14 cellular contexts compared by ENCODE assay signal in the genomic region with DNA sequence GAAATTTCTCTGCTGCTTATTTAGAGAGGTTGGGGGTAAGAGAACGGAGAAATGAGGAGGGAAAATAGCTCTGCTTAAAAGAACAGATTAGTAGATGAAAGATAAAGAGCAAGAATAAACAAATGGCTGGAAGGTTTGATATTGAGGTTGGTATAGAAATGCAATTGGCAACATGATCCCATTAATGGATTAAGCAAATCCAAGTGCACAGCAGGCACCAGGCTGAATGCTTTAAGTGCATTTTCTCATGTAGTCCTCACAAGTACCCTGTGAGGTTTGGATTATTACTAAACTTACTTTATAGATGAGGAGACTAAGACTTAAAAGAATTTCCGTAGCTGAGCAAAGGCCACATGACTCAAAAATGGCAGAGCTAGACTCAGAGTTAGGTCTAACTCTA.
DNase-seq lines count a peak whose midpoint lies in the region; ATAC-seq and TF ChIP-seq lines count a peak whose summit lies in the region.
"Had no signal": no experiment of that assay in that cellular context is flagged by ENCODE, and none has a peak within 500 bp of the region (broad histone marks: within the 10 kb centered on the region; RNA-seq: fewer than 3 reads in every experiment).

No MANE protein-coding gene starts in this region.

- peaks cover 5% of the 10 kb centered on the region for H3K27me3 Mint-ChIP-seq in nephron progenitor cell (ENCODE audit: low read depth, poor library complexity)

- H3K27ac ChIP-seq in HUES48 (ENCODE audit: low read depth, low read length) (peak overlapping the region; percentile 35), WERI-Rb-1 (no peak overlapping the region)
- H3K27ac ChIP-seq: C4-2B had no signal

- H3K4me1 Mint-ChIP-seq in nephron progenitor cell = peaks cover 7% of the 10 kb centered on the region

- no peak for TF ChIP-seq CTCF in WERI-Rb-1 (IDR thresholded peaks at IDR 0.05; ENCODE audit: low read depth, low read length)
- no peak for TF ChIP-seq CTCF in nephron progenitor cell (IDR thresholded peaks at IDR 0.05)

- no peaks in the 10 kb centered on the region for H3K9me3 Mint-ChIP-seq in nephron progenitor cell

- H3K36me3 ChIP-seq in HUES48 (ENCODE audit: control insufficient read depth, insufficient read depth, low read length) (peaks cover 53% of the 10 kb centered on the region), WERI-Rb-1 (peaks cover 5% of the 10 kb centered on the region)

- H3K9me3 ChIP-seq in HUES48 (ENCODE audit: control insufficient read depth, insufficient read depth, low read length) = no peaks in the 10 kb centered on the region
- no peaks in the 10 kb centered on the region for H3K9me3 ChIP-seq in WERI-Rb-1 (ENCODE audit: severe bottlenecking)
- H3K9me3 ChIP-seq: SK-N-SH had no signal

- no peaks in the 10 kb centered on the region for H3K4me1 ChIP-seq in HUES48 (ENCODE audit: control insufficient read depth, insufficient read depth, low read length)

- no peak overlapping the region for H3K4me3 Mint-ChIP-seq in nephron progenitor cell

- H3K4me3 ChIP-seq in HUES48 (ENCODE audit: low read depth, low read length) (no peak overlapping the region; the same call in 1 of the 2 replicates), WERI-Rb-1 (ENCODE audit: low read depth, low read length) (no peak overlapping the region)

- no peak for ATAC-seq in HG03196 (IDR thresholded peaks at IDR 0.05; ENCODE audit: unreplicated experiment)

- peaks cover 63% of the 10 kb centered on the region for H3K36me3 Mint-ChIP-seq in nephron progenitor cell (ENCODE audit: low read depth)

- H3K27ac Mint-ChIP-seq in nephron progenitor cell = peak overlapping the region; percentile 2

- DNase-seq in D341Med (ENCODE audit: low spot score) = peak; percentile 58
- DNase-seq in WERI-Rb-1 = peak; percentile 21
- DNase-seq in nephron progenitor cell = no peak
- no peak for DNase-seq in cortex of kidney (lab: John Stamatoyannopoulos, UW)
- no peak for DNase-seq in NCI-H1930 (lab: John Stamatoyannopoulos, UW)
- DNase-seq: DMS153, NCI-H1417 treated with DMSO at 0.1 percent for 48 hours, NCI-H2029, NCI-H510A treated with DMSO at 0.1 percent for 48 hours, Right ventricle myocardium superior, SK-N-SH had no signal

- H3K9ac ChIP-seq in HUES48 (ENCODE audit: low read depth, low read length) = no peak overlapping the region
- H3K9ac ChIP-seq: SK-N-SH had no signal

- H3K27me3 ChIP-seq in HUES48 (ENCODE audit: control insufficient read depth, insufficient read depth, low read length) (no peaks in the 10 kb centered on the region), WERI-Rb-1 (ENCODE audit: insufficient read depth, low read depth, severe bottlenecking) (no peaks in the 10 kb centered on the region)

Comparison
In these comparisons a context has a peak if more than half of its experiments do, and no peak if none do; other contexts are left out.
1. DNase-seq: peak in D341Med (single experiment) and WERI-Rb-1 (single experiment); none in nephron progenitor cell (single experiment), cortex of kidney (single experiment) and NCI-H1930 (0 of 2).